Comparison of ENCODE assay signal across 16 cellular contexts in the genomic region with DNA sequence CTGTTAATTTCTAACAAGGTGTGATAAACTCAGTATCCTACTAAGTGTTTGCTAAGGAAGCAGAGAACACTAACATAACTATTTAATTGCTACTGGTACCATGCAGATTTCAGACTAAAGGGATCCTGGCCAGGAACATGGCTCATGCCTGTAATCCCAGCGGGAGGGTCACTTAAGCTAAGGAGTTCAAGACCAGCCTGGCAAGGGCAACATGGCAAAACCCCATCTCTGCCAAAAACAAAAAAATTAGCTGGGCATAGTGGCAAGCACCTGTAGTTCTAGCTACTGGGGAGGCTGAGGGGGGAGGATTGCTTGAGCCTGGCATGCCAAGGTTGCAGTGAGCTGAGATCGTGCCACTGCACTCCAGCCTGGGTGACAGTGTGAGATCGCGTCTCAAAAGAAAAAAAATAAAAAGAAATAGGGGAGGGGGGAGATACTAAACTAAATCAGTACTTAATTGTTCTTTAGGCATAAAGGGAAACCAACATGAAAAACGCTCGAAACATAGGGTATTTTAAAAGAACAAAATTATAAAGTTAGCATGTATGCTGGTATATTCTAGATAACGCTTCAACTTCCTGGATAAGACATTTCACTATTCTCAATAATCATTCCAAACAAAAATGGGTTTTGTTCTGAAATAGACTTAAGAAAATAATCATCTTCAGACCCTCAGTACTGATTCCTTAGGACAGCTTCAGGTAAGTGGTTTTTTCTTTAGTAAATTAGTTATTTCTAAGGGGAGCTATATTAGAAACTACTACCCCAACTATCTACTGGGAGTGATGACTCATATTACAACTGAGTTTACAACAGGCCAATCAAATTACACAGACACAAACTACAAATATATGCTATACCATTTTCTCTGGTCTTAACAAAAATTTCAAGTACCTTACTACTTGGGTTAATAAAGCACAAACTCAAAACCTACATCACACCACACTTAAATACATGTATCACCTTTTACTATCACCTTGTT. TPM values are rescaled to one million over a fixed set of nuclear protein-coding genes. Genes with fewer than 3 reads are reported as not detected.
A peak's percentile ranks its signal among the peaks of the same experiment; 100 is the strongest.
DNase-seq lines count a peak whose midpoint lies in the region; ATAC-seq, FAIRE-seq and TF ChIP-seq lines count a peak whose summit lies in the region.
"Had no signal": no experiment of that assay in that cellular context is flagged by ENCODE, and none has a peak within 500 bp of the region (broad histone marks: within the 10 kb centered on the region; RNA-seq: fewer than 3 reads in every experiment).

No MANE protein-coding gene starts in this region.

- H3K4me1 Mint-ChIP-seq in WTC11: peaks cover 46% of the 10 kb centered on the region

- TF ChIP-seq CTCF in A549 (IDR thresholded peaks at IDR 0.05) (no peak), WTC11 (IDR thresholded peaks at IDR 0.05) (no peak), keratinocyte (optimal IDR thresholded peaks at IDR 0.05 in 1 of 3, IDR thresholded peaks at IDR 0.05 in 1 of 3, conservative IDR thresholded peaks at IDR 0.05 in 1 of 3; ENCODE audit: extremely low read depth in 1 of 3, insufficient read depth in 2 of 3, low read length in 3 of 3) (no peak)

- H2AFZ ChIP-seq in keratinocyte (ENCODE audit: control insufficient read depth, low read length): no peak overlapping the region

- H3K9me3 Mint-ChIP-seq in WTC11: no peaks in the 10 kb centered on the region

- in situ Hi-C loops in G401 (cut with HindIII; ENCODE audit: low sequenced_read_pairs): no loop called here

- H3K79me2 ChIP-seq in keratinocyte (ENCODE audit: control insufficient read depth, insufficient read depth, low read length): peaks cover 75% of the 10 kb centered on the region

- WGBS in A549 (ENCODE audit: missing lambda C conversion rate): 91% methylated on average over 7 of the region's 7 CpGs

- TF ChIP-seq EP300 in A549 (IDR thresholded peaks at IDR 0.05): no peak

- TF ChIP-seq RAD21 in A549 (conservative IDR thresholded peaks at IDR 0.05 in 1 of 2, IDR thresholded peaks at IDR 0.05 in 1 of 2): no peak

- H3K36me3 Mint-ChIP-seq in WTC11: peaks cover 17% of the 10 kb centered on the region

- no peak for FAIRE-seq in A549 (lab: Jason Lieb, UNC)
- no peak for FAIRE-seq in keratinocyte (lab: Jason Lieb, UNC)

- H3K36me3 ChIP-seq in keratinocyte (ENCODE audit: control insufficient read depth in 2 of 2, extremely low read depth in 1 of 2, insufficient read depth in 2 of 2, low read length in 2 of 2): peaks cover 0 to 8% of the 10 kb centered on the region in 2 experiments
- H3K36me3 ChIP-seq: prostate gland had no signal

- H3K4me2 ChIP-seq in A549 (peak overlapping the region; percentile 84; the same call in 2 of the 3 replicates), keratinocyte (ENCODE audit: control insufficient read depth, extremely low read depth, insufficient read depth, low read depth, low read length) (peak overlapping the region; percentile 12)

- no peaks in the 10 kb centered on the region for H3K9me1 ChIP-seq in keratinocyte (ENCODE audit: control insufficient read depth, extremely low read depth, insufficient read depth, low read length)

- H3K27ac ChIP-seq in A549 (no peak overlapping the region), keratinocyte (ENCODE audit: control insufficient read depth, insufficient read depth, low read length) (no peak overlapping the region)
- H3K27ac ChIP-seq: prostate gland, VCaP had no signal

- peak overlapping the region; percentile 23 for H3K4me3 Mint-ChIP-seq in WTC11

- H3K9me3 ChIP-seq in A549 (no peaks in the 10 kb centered on the region), keratinocyte (ENCODE audit: control insufficient read depth, low read depth, low read length) (no peaks in the 10 kb centered on the region)
- H3K9me3 ChIP-seq: prostate gland had no signal

- DNase-seq in A549 (ENCODE audit: low read depth in 1 of 2, low spot score in 1 of 2) (no peak), G401 (ENCODE audit: low spot score) (peak; percentile 74), WTC11 (ENCODE audit: low spot score) (no peak), keratinocyte (ENCODE audit: low read depth, low spot score) (no peak), dedifferentiated amniotic fluid mesenchymal stem cell (ENCODE audit: extremely low spot score) (no peak), NCI-H1436 (lab: John Stamatoyannopoulos, UW) (no peak)
- DNase-seq: amniotic stem cell, DMS53, NCI-H1436 treated with DMSO at 0.1 percent for 48 hours, NCI-H524 treated with DMSO at 0.1 percent for 48 hours, SHP77 treated with DMSO at 0.1 percent for 48 hours had no signal

- H3K27me3 ChIP-seq in keratinocyte (ENCODE audit: control insufficient read depth, extremely low read depth, insufficient read depth, low read length): no peaks in the 10 kb centered on the region

- peaks cover 18% of the 10 kb centered on the region for H4K20me1 ChIP-seq in keratinocyte (ENCODE audit: control insufficient read depth, extremely low read depth, insufficient read depth, low read length)

- POLR2A ChIA-PET in A549 (lab: Yijun Ruan, JAX) (no interaction called here), WTC11 (lab: Charles Lee) (no interaction called here)

- 0 out of 2 replicates have a peak overlapping the region, but pooled peaks have one; percentile 16 for H3K27ac Mint-ChIP-seq in WTC11

- H3K27me3 Mint-ChIP-seq in WTC11 (ENCODE audit: low read depth): no peaks in the 10 kb centered on the region

- dilution Hi-C loops in keratinocyte (cut with MboI; ENCODE audit: extremely low pct_ligation_motif_present, low sequenced_read_pairs): no loop called here

- CTCF ChIA-PET in A549 (lab: Yijun Ruan, JAX): interaction anchor here (1.0 kb wide), 1 partner anchor 36 kb away, joined by 4 read pairs; no protein-coding TSS in a partner anchor
- CTCF ChIA-PET in WTC11 (lab: Charles Lee): no interaction called here

- no peak overlapping the region for H3K4me3 ChIP-seq in A549
- no peak overlapping the region for H3K4me3 ChIP-seq in keratinocyte (ENCODE audit: control insufficient read depth in 2 of 3, extremely low read depth in 1 of 3, insufficient read depth in 2 of 3, low read depth in 1 of 3, low read length in 3 of 3)
- H3K4me3 ChIP-seq: prostate gland had no signal

- H3K9ac ChIP-seq in keratinocyte (ENCODE audit: control insufficient read depth, extremely low read depth, insufficient read depth, low read length): no peak overlapping the region

- H3K4me1 ChIP-seq in A549 (peaks cover 19% of the 10 kb centered on the region; the same call in 2 of the 3 replicates), keratinocyte (ENCODE audit: control insufficient read depth, extremely low read depth, insufficient read depth, low read length) (peaks cover 21% of the 10 kb centered on the region)
- H3K4me1 ChIP-seq: prostate gland had no signal

- ATAC-seq in A549 (no peak), WTC11 (no peak), HG02678 (IDR thresholded peaks at IDR 0.05; ENCODE audit: unreplicated experiment) (no peak), GM21526 (IDR thresholded peaks at IDR 0.05; ENCODE audit: low FRiP score, unreplicated experiment) (no peak)

- no peak for TF ChIP-seq POLR2A in A549 (IDR thresholded peaks at IDR 0.05; ENCODE audit: low read length)

TF ChIP-seq in A549, 52 proteins besides CTCF, POLR2A, EP300 and RAD21:
- TF ChIP-seq RARB (CRISPR knock-in tag; IDR thresholded peaks at IDR 0.05) (no peak), FOSL2 (IDR thresholded peaks at IDR 0.05) (no peak), FOSL2 (CRISPR knock-in tag; IDR thresholded peaks at IDR 0.05) (peak; percentile 77), CHD4 (IDR thresholded peaks at IDR 0.05; ENCODE audit: borderline replicate concordance) (no peak)

TF ChIP-seq in WTC11, 78 proteins besides CTCF, POLR2A, EP300 and RAD21 (continues in another document):
- TF ChIP-seq NR2C2 (CRISPR knock-in tag; IDR thresholded peaks at IDR 0.05): no peak

RNA-seq across cellular contexts. Expression of gene PANK3, which starts 3.5 kb away (rescaled TPM):
- polyA plus RNA-seq in A549 (2011; rRNA removed): 30.8 and 41.3 TPM in 2 replicates
- 3.6 and 4.7 TPM in 2 replicates for polyA plus RNA-seq in A549 (2012; cell fraction: cytosol; rRNA removed)
- 3.0 and 4.7 TPM in 2 replicates for polyA plus RNA-seq in A549 (2012; cell fraction: nucleus; rRNA removed)
- 15.8 to 25.7 TPM (median 21.9 TPM) in 3 replicates for polyA plus RNA-seq in A549 (2017; fragmentation: RNase III; extraction: RNeasy Plus Mini Kit Qiagen cat#74134 plus additional on column Dnase treatment)
- polyA minus RNA-seq in A549 (2011; rRNA and poly(A)+ RNA removed): 9.9 and 10.4 TPM in 2 replicates
- 30.7 and 44.6 TPM in 2 replicates for total RNA-seq in G401 (2014; rRNA removed; shearing (Covaris generic))
- 76.7 to 90.2 TPM (median 81.8 TPM) in 3 replicates for total RNA-seq in WTC11 (2021)
- polyA plus RNA-seq in keratinocyte: 15.6 to 39.6 TPM (median 18.7 TPM) in 3 replicates
- polyA plus RNA-seq in keratinocyte (2011; ENCODE audit: low read depth): 54.5 TPM
- polyA plus RNA-seq in keratinocyte (2011; cell fraction: cytosol; rRNA removed): 11.5 and 23.0 TPM in 2 replicates
- 21.8 and 30.4 TPM in 2 replicates for polyA plus RNA-seq in keratinocyte (2011; cell fraction: nucleus; rRNA removed)
- 21.7 and 29.3 TPM in 2 replicates for polyA plus RNA-seq in keratinocyte (2012; ENCODE audit: low replicate concordance)
- 3.4 to 26.0 TPM (median 14.5 TPM) in 3 replicates for polyA minus RNA-seq in keratinocyte
- 18.0 TPM for polyA minus RNA-seq in keratinocyte (2011; cell fraction: cytosol; rRNA and poly(A)+ RNA removed)
- 23.0 and 41.3 TPM in 2 replicates for polyA minus RNA-seq in keratinocyte (2011; cell fraction: nucleus; rRNA and poly(A)+ RNA removed)

RNA-seq across cellular contexts. Expression of gene FBLL1, which starts 46.6 kb away (rescaled TPM):
- polyA plus RNA-seq in A549 (2011; rRNA removed): 0.08 and 0.09 TPM in 2 replicates
- polyA plus RNA-seq in A549 (2012; cell fraction: cytosol; rRNA removed): 0.24 and 0.25 TPM in 2 replicates
- polyA plus RNA-seq in A549 (2012; cell fraction: nucleus; rRNA removed): 1.9 and 2.8 TPM in 2 replicates
- polyA plus RNA-seq in A549 (2017; fragmentation: RNase III; extraction: RNeasy Plus Mini Kit Qiagen cat#74134 plus additional on column Dnase treatment): 0.06 to 0.21 TPM (median 0.16 TPM) in 3 replicates
- polyA minus RNA-seq in A549 (2011; rRNA and poly(A)+ RNA removed): 0.29 TPM in 1 of 2 replicates, not detected in the other
- not detected in 2 replicates for total RNA-seq in G401 (2014; rRNA removed; shearing (Covaris generic))
- 4.8 to 7.0 TPM (median 5.3 TPM) in 3 replicates for total RNA-seq in WTC11 (2021)
- 0.06 TPM in 1 of 3 replicates, not detected in the others for polyA plus RNA-seq in keratinocyte
- polyA plus RNA-seq in keratinocyte (2011; ENCODE audit: low read depth): not detected
- 0.06 TPM in 1 of 2 replicates, not detected in the other for polyA plus RNA-seq in keratinocyte (2011; cell fraction: cytosol; rRNA removed)
- 0.20 and 0.28 TPM in 2 replicates for polyA plus RNA-seq in keratinocyte (2011; cell fraction: nucleus; rRNA removed)
- not detected in 2 replicates for polyA plus RNA-seq in keratinocyte (2012; ENCODE audit: low replicate concordance)
- polyA minus RNA-seq in keratinocyte: 0.26 TPM in 1 of 3 replicates, not detected in the others
- polyA minus RNA-seq in keratinocyte (2011; cell fraction: cytosol; rRNA and poly(A)+ RNA removed): not detected
- polyA minus RNA-seq in keratinocyte (2011; cell fraction: nucleus; rRNA and poly(A)+ RNA removed): 1.1 and 1.2 TPM in 2 replicates
- total RNA-seq: mesenteric fat pad had no signal
